ENCODE assay signal across 20 cellular contexts in genomic region chr9:70100362-70100761, GRCh38. TPM values are rescaled to one million over a fixed set of nuclear protein-coding genes. Genes with fewer than 3 reads are reported as not detected.
DNase-seq lines count a peak whose midpoint lies in the region; ATAC-seq and TF ChIP-seq lines count a peak whose summit lies in the region.
"Had no signal": no experiment of that assay in that cellular context is flagged by ENCODE, and none has a peak within 500 bp of the region (broad histone marks: within the 10 kb centered on the region; RNA-seq: fewer than 3 reads in every experiment).

No MANE protein-coding gene starts in this region.

- H3K9me3 ChIP-seq in SK-N-SH: no peaks in the 10 kb centered on the region
- H3K9me3 ChIP-seq in muscle layer of colon (ENCODE audit: low read length): no peaks in the 10 kb centered on the region
- H3K9me3 ChIP-seq: pancreas had no signal

- no peaks in the 10 kb centered on the region for H3K9me2 ChIP-seq in SK-N-SH

- H3K27ac ChIP-seq in SK-N-SH (ENCODE audit: low read depth in 2 of 2, low read length in 1 of 2) (no peak overlapping the region), muscle layer of colon (ENCODE audit: low read depth, low read length) (peak overlapping the region; percentile 45)
- H3K27ac ChIP-seq: C4-2B, HL-60, pancreas, skin epidermis had no signal

- no peaks in the 10 kb centered on the region for H3F3A ChIP-seq in SK-N-SH (replicated peaks; ENCODE audit: insufficient read depth)

- H3K4me3 ChIP-seq in SK-N-SH (ENCODE audit: low read depth in 2 of 2, low read length in 1 of 2) (no peak overlapping the region), fibroblast of mammary gland (ENCODE audit: control insufficient read depth, low read depth, low read length) (no peak overlapping the region), muscle layer of colon (ENCODE audit: low read depth in 1 of 2, low read length in 2 of 2) (no peak overlapping the region)
- H3K4me3 ChIP-seq: pancreas, skin epidermis had no signal

- POLR2A ChIA-PET in SK-N-SH (lab: Yijun Ruan, JAX): no interaction called here
- POLR2A ChIA-PET in activated CD8-positive, alpha-beta T cell treated with anti-CD3 and anti-CD28 coated beads, Interleukin-2, amount 10 ng/mL, durations not matched to agents 7 days and 5 days (lab: Charles Lee): no interaction called here

- ATAC-seq in activated CD8-positive, alpha-beta T cell treated with anti-CD3 and anti-CD28 coated beads, Interleukin-2, amount 10 ng/mL, durations not matched to agents 7 days and 5 days: no peak
- ATAC-seq in GM19455 (IDR thresholded peaks at IDR 0.05; ENCODE audit: unreplicated experiment): no peak
- ATAC-seq: esophagus mucosa; naive thymus-derived CD8-positive, alpha-beta T cell; pancreas had no signal

- no peaks in the 10 kb centered on the region for H3K79me2 ChIP-seq in SK-N-SH (ENCODE audit: insufficient read depth)

- no peak overlapping the region for H2AFZ ChIP-seq in SK-N-SH (ENCODE audit: low read depth)

- peaks cover 2% of the 10 kb centered on the region for H3K27me3 Mint-ChIP-seq in activated CD8-positive, alpha-beta T cell treated with anti-CD3 and anti-CD28 coated beads, Interleukin-2, amount 10 ng/mL, durations not matched to agents 7 days and 5 days (ENCODE audit: low read depth)

- H3K4me3 Mint-ChIP-seq in activated CD8-positive, alpha-beta T cell treated with anti-CD3 and anti-CD28 coated beads, Interleukin-2, amount 10 ng/mL, durations not matched to agents 7 days and 5 days: no peak overlapping the region
- H3K4me3 Mint-ChIP-seq: naive thymus-derived CD8-positive, alpha-beta T cell had no signal

- H3K4me1 Mint-ChIP-seq in activated CD8-positive, alpha-beta T cell treated with anti-CD3 and anti-CD28 coated beads, Interleukin-2, amount 10 ng/mL, durations not matched to agents 7 days and 5 days (ENCODE audit: low read depth): no peaks in the 10 kb centered on the region
- H3K4me1 Mint-ChIP-seq: naive thymus-derived CD8-positive, alpha-beta T cell had no signal

- TF ChIP-seq RAD21 in SK-N-SH (IDR thresholded peaks at IDR 0.05; ENCODE audit: low read length): no peak

- CTCF ChIA-PET in SK-N-SH (lab: Yijun Ruan, JAX): interaction anchor here (1.1 kb wide), 1 partner anchor 110 kb away, joined by 4 read pairs; no protein-coding TSS in a partner anchor
- CTCF ChIA-PET in activated CD8-positive, alpha-beta T cell treated with anti-CD3 and anti-CD28 coated beads, Interleukin-2, amount 10 ng/mL, durations not matched to agents 7 days and 5 days (lab: Charles Lee): interaction anchor here (0.8 to 1.0 kb wide), 2 partner anchors 12 to 14 kb away, joined by 3 read pairs; no protein-coding TSS in a partner anchor

- H3K9ac ChIP-seq in SK-N-SH (no peak overlapping the region), muscle layer of colon (ENCODE audit: low read length) (no peak overlapping the region)

- no peak overlapping the region for H3K27ac Mint-ChIP-seq in activated CD8-positive, alpha-beta T cell treated with anti-CD3 and anti-CD28 coated beads, Interleukin-2, amount 10 ng/mL, durations not matched to agents 7 days and 5 days
- H3K27ac Mint-ChIP-seq: naive thymus-derived CD8-positive, alpha-beta T cell had no signal

- no peaks in the 10 kb centered on the region for H4K20me1 ChIP-seq in SK-N-SH (ENCODE audit: insufficient read depth)

- no peaks in the 10 kb centered on the region for H3K27me3 ChIP-seq in SK-N-SH (ENCODE audit: insufficient read depth)
- H3K27me3 ChIP-seq in muscle layer of colon (ENCODE audit: control insufficient read depth in 1 of 2, insufficient read depth in 2 of 2, low read length in 2 of 2): no peaks in the 10 kb centered on the region
- H3K27me3 ChIP-seq: pancreas had no signal

- H3K4me1 ChIP-seq in SK-N-SH (ENCODE audit: control insufficient read depth in 1 of 2, insufficient read depth in 2 of 2, low read depth in 1 of 2, low read length in 1 of 2) (peaks cover 0 to 8% of the 10 kb centered on the region in 2 experiments; a peak in 2 of 4 replicates), muscle layer of colon (ENCODE audit: insufficient read depth, low read length) (peaks cover 37% of the 10 kb centered on the region)
- H3K4me1 ChIP-seq: pancreas had no signal

- H3K36me3 ChIP-seq in SK-N-SH (replicated peaks in 1 of 2; ENCODE audit: control insufficient read depth in 1 of 2, insufficient read depth in 2 of 2, low read length in 1 of 2) (no peaks in the 10 kb centered on the region), muscle layer of colon (ENCODE audit: insufficient read depth, low read length) (no peaks in the 10 kb centered on the region)
- H3K36me3 ChIP-seq: pancreas had no signal

- no peaks in the 10 kb centered on the region for H3K36me3 Mint-ChIP-seq in activated CD8-positive, alpha-beta T cell treated with anti-CD3 and anti-CD28 coated beads, Interleukin-2, amount 10 ng/mL, durations not matched to agents 7 days and 5 days (ENCODE audit: low read depth)

- no peaks in the 10 kb centered on the region for H3K9me3 Mint-ChIP-seq in activated CD8-positive, alpha-beta T cell treated with anti-CD3 and anti-CD28 coated beads, Interleukin-2, amount 10 ng/mL, durations not matched to agents 7 days and 5 days (ENCODE audit: insufficient read depth)
- H3K9me3 Mint-ChIP-seq: naive thymus-derived CD8-positive, alpha-beta T cell had no signal

- peak; percentile 16 for DNase-seq in AG08396 (ENCODE audit: low spot score)
- peak; percentile 11 for DNase-seq in SK-N-SH
- peak; percentile 64 for DNase-seq in fibroblast of mammary gland (ENCODE audit: low read depth)
- DNase-seq in activated CD8-positive, alpha-beta T cell treated with anti-CD3 and anti-CD28 coated beads, Interleukin-2, amount 10 ng/mL, durations not matched to agents 7 days and 5 days: no peak
- no peak for DNase-seq in NCI-H1436 treated with DMSO at 0.1 percent for 48 hours (lab: John Stamatoyannopoulos, UW)
- DNase-seq in GOT3 (lab: John Stamatoyannopoulos, UW): no peak
- DNase-seq: activated effector memory CD4-positive, alpha-beta T cell treated with Interleukin-2 at 50 U/mL for 16 hours; amniotic stem cell; effector CD4-positive, alpha-beta T cell; MM.1S; naive thymus-derived CD8-positive, alpha-beta T cell; NCI-H146; pancreas; stimulated activated CD4-positive, alpha-beta T cell treated with anti-CD3 and anti-CD28 coated beads, Interleukin-4, amount 100 ng/mL, for 4 hours had no signal

- no peak overlapping the region for H3K4me2 ChIP-seq in SK-N-SH

- peak in 1 of 2 experiments; percentile 53; a peak in 2 of 4 replicates for TF ChIP-seq EP300 in SK-N-SH (IDR thresholded peaks at IDR 0.05; ENCODE audit: borderline replicate concordance in 1 of 2, low read depth in 1 of 2, low read length in 1 of 2)

- no peak for TF ChIP-seq CTCF in SK-N-SH (IDR thresholded peaks at IDR 0.05)
- TF ChIP-seq CTCF in fibroblast of mammary gland (conservative IDR thresholded peaks at IDR 0.05; ENCODE audit: control insufficient read depth, insufficient read depth, low read depth, low read length): no peak

- 45% methylated on average over 4 of the region's 4 CpGs for WGBS in SK-N-SH (ENCODE audit: low lambda C conversion rate)

TF ChIP-seq in SK-N-SH, 30 proteins besides CTCF, POLR2A, EP300 and RAD21 (continues in another document):
- TF ChIP-seq GATA2 (CRISPR knock-in tag; IDR thresholded peaks at IDR 0.05) (0 out of 2 replicates have a peak, but pooled peaks have one; percentile 21), PBX3 (IDR thresholded peaks at IDR 0.05) (peak; percentile 47), IRF3 (IDR thresholded peaks at IDR 0.05; ENCODE audit: low read depth, low read length) (no peak), MEF2A (IDR thresholded peaks at IDR 0.05; ENCODE audit: borderline replicate concordance, low read depth) (no peak), TEAD4 (IDR thresholded peaks at IDR 0.05; ENCODE audit: borderline replicate concordance, insufficient read depth) (no peak), FOSL2 (IDR thresholded peaks at IDR 0.05; ENCODE audit: borderline replicate concordance, low read depth) (no peak), CHD2 (IDR thresholded peaks at IDR 0.05; ENCODE audit: low read length, partially characterized antibody) (no peak), RFX5 (IDR thresholded peaks at IDR 0.05; ENCODE audit: low read length) (no peak)

RNA-seq across cellular contexts. Expression of gene MAMDC2, which starts 56.7 kb away (rescaled TPM):
- not detected in 2 replicates for polyA plus RNA-seq in SK-N-SH (2012; rRNA removed)
- under 0.01 TPM in 2 replicates for polyA plus RNA-seq in SK-N-SH (2012; cell fraction: cytosol; rRNA removed)
- 0.01 TPM in 1 of 2 replicates, not detected in the other for polyA plus RNA-seq in SK-N-SH (2012; cell fraction: nucleus; rRNA removed)
- not detected for total RNA-seq in activated CD8-positive, alpha-beta T cell treated with anti-CD3 and anti-CD28 coated beads, Interleukin-2, amount 10 ng/mL, durations not matched to agents 7 days and 5 days
- total RNA-seq: naive thymus-derived CD8-positive, alpha-beta T cell had no signal

Comparison
In these comparisons a context has a peak if more than half of its experiments do, and no peak if none do; other contexts are left out.
1. DNase-seq: peak in AG08396 (single experiment), SK-N-SH (single experiment) and fibroblast of mammary gland (single experiment); none in activated CD8-positive, alpha-beta T cell treated with anti-CD3 and anti-CD28 coated beads, Interleukin-2, amount 10 ng/mL, durations not matched to agents 7 days and 5 days (single experiment), NCI-H1436 treated with DMSO at 0.1 percent for 48 hours (single experiment) and GOT3 (single experiment).